Comparison of ENCODE assay signal across 8 cellular contexts in genomic region chrX:33211356-33212254, GRCh38. TPM values are rescaled to one million over a fixed set of nuclear protein-coding genes. Genes with fewer than 3 reads are reported as not detected.
DNase-seq lines count a peak whose midpoint lies in the region; ATAC-seq and TF ChIP-seq lines count a peak whose summit lies in the region.

Gene DMD, minus strand, starts transcription at chrX:33211549. Its CDS starts 237 bp downstream, at chrX:33211312.

- H3K4me1 ChIP-seq in Peyer's patch (no peaks in the 10 kb centered on the region), testis (no peaks in the 10 kb centered on the region)

- H3K9me3 ChIP-seq in Peyer's patch: no peaks in the 10 kb centered on the region
- no peaks in the 10 kb centered on the region for H3K9me3 ChIP-seq in testis

- H3K27ac ChIP-seq in Peyer's patch: peak within 1 kb of the TSS in 1 of 4 donors; percentile 56
- peak within 1 kb of the TSS; percentile 3 to 59 for H3K27ac ChIP-seq in testis

- H3K27me3 ChIP-seq in Peyer's patch (no peaks in the 10 kb centered on the region), testis (no peaks in the 10 kb centered on the region)

- intact Hi-C loops in testis (cut with DNase I; ENCODE audit: low total_unique reads): no loop called here

- 17 to 21% methylated on average over 4 to 6 of the region's 6 CpGs for WGBS in testis, 2 donors

- H3K36me3 ChIP-seq in Peyer's patch (no peaks in the 10 kb centered on the region), testis (ENCODE audit: low read depth, missing control alignments) (no peaks in the 10 kb centered on the region)

- no peak for DNase-seq in Peyer's patch
- peak; percentile 92 for DNase-seq in fibroblast of pulmonary artery (ENCODE audit: low read depth)
- peak; percentile 45 for DNase-seq in midbrain (lab: John Stamatoyannopoulos, UW)
- peak; percentile 49 for DNase-seq in testis
- no peak for DNase-seq in GM19240 (ENCODE audit: insufficient read length, low spot score)
- DNase-seq in NCI-H1417 (lab: John Stamatoyannopoulos, UW): no peak
- DNase-seq in NCI-H2196 treated with DMSO at 0.1 percent for 48 hours (lab: John Stamatoyannopoulos, UW; ENCODE audit: unreplicated experiment): no peak

- TF ChIP-seq CTCF in Peyer's patch (IDR thresholded peaks at IDR 0.05) (no peak), fibroblast of pulmonary artery (IDR thresholded peaks at IDR 0.05; ENCODE audit: low read length, missing control alignments) (no peak), testis (IDR thresholded peaks at IDR 0.05) (no peak)

- ATAC-seq in GM21526 (IDR thresholded peaks at IDR 0.05; ENCODE audit: low FRiP score, unreplicated experiment): no peak

- TF ChIP-seq POLR2A in Peyer's patch (IDR thresholded peaks at IDR 0.05) (no peak), testis (IDR thresholded peaks at IDR 0.05) (no peak)

- H3K4me3 ChIP-seq in Peyer's patch (peak within 1 kb of the TSS in 2 of 4 donors; percentile 23 to 32), fibroblast of pulmonary artery (replicated peaks; ENCODE audit: low read depth, low read length) (peak within 1 kb of the TSS; percentile 62), testis (peak within 1 kb of the TSS; percentile 21 to 34)

RNA-seq across cellular contexts. Expression of gene DMD, which starts in this region (rescaled TPM):
- total RNA-seq in Peyer's patch (100 to 1,000 TPM in 1 of 4 donors, 10 to 100 TPM in 3; 15.8 to 109 (median 19.1) TPM), testis (10 to 100 TPM; 24.2 to 34.1 TPM)
- polyA plus RNA-seq in testis (ENCODE audit: insufficient read depth, low read depth, low replicate concordance): 11.3 TPM

Comparison
In these comparisons a context has a peak if more than half of its experiments do, and no peak if none do; other contexts are left out.
1. DNase-seq: peak in fibroblast of pulmonary artery (single experiment), midbrain (single experiment) and testis (single experiment); none in Peyer's patch (0 of 3), GM19240 (single experiment), NCI-H1417 (0 of 3) and NCI-H2196 treated with DMSO at 0.1 percent for 48 hours (single experiment).